25 cellular contexts compared by ENCODE assay signal in the genomic region with DNA sequence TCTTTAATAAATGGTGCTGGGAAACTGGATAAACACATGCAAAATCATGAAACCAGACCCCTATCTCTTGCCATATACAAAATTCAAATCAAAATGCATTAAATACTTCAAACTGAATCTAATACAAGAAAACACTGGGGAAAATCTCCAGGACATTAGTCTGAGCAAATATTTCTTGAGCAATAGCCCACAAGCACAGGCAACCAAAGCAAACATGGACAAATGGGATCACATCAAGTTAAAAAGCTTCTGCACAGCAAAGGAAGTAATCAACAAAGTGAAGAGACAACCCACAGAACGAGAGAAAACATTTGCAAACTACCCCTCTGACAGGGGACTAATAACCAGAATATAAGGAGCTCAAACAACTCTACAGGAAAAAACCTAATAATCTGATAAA. TPM values are rescaled to one million over a fixed set of nuclear protein-coding genes. Genes with fewer than 3 reads are reported as not detected.
DNase-seq lines count a peak whose midpoint lies in the region; ATAC-seq and TF ChIP-seq lines count a peak whose summit lies in the region.
"Had no signal": no experiment of that assay in that cellular context is flagged by ENCODE, and none has a peak within 500 bp of the region (broad histone marks: within the 10 kb centered on the region; RNA-seq: fewer than 3 reads in every experiment).

No MANE protein-coding gene starts in this region.

- peak overlapping the region in 1 of 3 donors; percentile 3 for H3K27ac Mint-ChIP-seq in CD4-positive, CD25-positive, alpha-beta regulatory T cell
- H3K27ac Mint-ChIP-seq in chondrocyte (ENCODE audit: unreplicated experiment) (peak overlapping the region; percentile 10), H9 (no peak overlapping the region)
- H3K27ac Mint-ChIP-seq: stimulated activated naive B cell treated with anti-CD40 and anti-IgM and Interleukin-4, amounts not matched to agents 10 μg/mL and 1 μg/mL and 100 μg/mL, for 72 hours had no signal

- no peak overlapping the region for H4K5ac ChIP-seq in H9 (ENCODE audit: insufficient read length, low read depth, low read length)

- no peak overlapping the region for H2BK12ac ChIP-seq in H9 (ENCODE audit: insufficient read length, low read depth, low read length)

- peaks cover 0 to 5% (median 0%) of the 10 kb centered on the region in 7 donors for H3K9me3 Mint-ChIP-seq in CD4-positive, CD25-positive, alpha-beta regulatory T cell
- H3K9me3 Mint-ChIP-seq in chondrocyte (ENCODE audit: low read depth), result peaks cover 27% of the 10 kb centered on the region
- peaks cover 0 to 3% of the 10 kb centered on the region in 2 experiments; a peak in 2 of 5 replicates for H3K9me3 Mint-ChIP-seq in H9
- H3K9me3 Mint-ChIP-seq: central memory CD8-positive, alpha-beta T cell had no signal

- H3K4me3 Mint-ChIP-seq in CD4-positive, CD25-positive, alpha-beta regulatory T cell, result peak overlapping the region in 2 of 4 donors; percentile 17 to 47
- H3K4me3 Mint-ChIP-seq in chondrocyte (ENCODE audit: unreplicated experiment) (peak overlapping the region; percentile 8), H9 (no peak overlapping the region)
- H3K4me3 Mint-ChIP-seq: central memory CD8-positive, alpha-beta T cell; neural crest cell; stimulated activated naive B cell treated with anti-CD40 and anti-IgM and Interleukin-4, amounts not matched to agents 10 μg/mL and 1 μg/mL and 100 μg/mL, for 72 hours had no signal

- peaks cover 31 to 47% (median 38%) of the 10 kb centered on the region in 4 donors for H3K4me1 Mint-ChIP-seq in CD4-positive, CD25-positive, alpha-beta regulatory T cell
- H3K4me1 Mint-ChIP-seq in chondrocyte (ENCODE audit: low read depth) (peaks cover 56% of the 10 kb centered on the region), H9 (peaks cover 2 to 7% of the 10 kb centered on the region in 2 experiments; a peak in 3 of 4 replicates)

- no peak overlapping the region for H3K23ac ChIP-seq in H9 (ENCODE audit: insufficient read length, low read depth, low read length)

- in situ Hi-C loops in GM23248 (cut with MboI), result no loop called here

- H3K18ac ChIP-seq in H9 (ENCODE audit: insufficient read length, low read depth, low read length), result no peak overlapping the region

- no peaks in the 10 kb centered on the region for H3K79me1 ChIP-seq in H9 (ENCODE audit: insufficient read depth, low read depth, low read length, poor library complexity, severe bottlenecking)

- peaks cover 100% of the 10 kb centered on the region for H3K79me2 ChIP-seq in GM23248 (ENCODE audit: insufficient read depth)
- H3K79me2 ChIP-seq in osteoblast (ENCODE audit: insufficient read depth, low read length), result peaks cover 99% of the 10 kb centered on the region
- H3K79me2 ChIP-seq in H9 (ENCODE audit: insufficient read depth, low read length), result peaks cover 3% of the 10 kb centered on the region; the same call in 1 of the 2 replicates

- no peaks in the 10 kb centered on the region for H3K27me3 Mint-ChIP-seq in CD4-positive, CD25-positive, alpha-beta regulatory T cell
- H3K27me3 Mint-ChIP-seq in chondrocyte (ENCODE audit: low read depth) (no peaks in the 10 kb centered on the region), H9 (ENCODE audit: low read depth) (no peaks in the 10 kb centered on the region)
- H3K27me3 Mint-ChIP-seq: central memory CD8-positive, alpha-beta T cell; IgD-negative memory B cell; stimulated activated naive B cell treated with anti-CD40 and anti-IgM and Interleukin-4, amounts not matched to agents 10 μg/mL and 1 μg/mL and 100 μg/mL, for 72 hours had no signal

- WGBS in GM23248 (ENCODE audit: low coverage in 1 of 2, low lambda C conversion rate in 2 of 2, missing lambda C conversion rate in 2 of 2), 2 experiments, result 93 to 96% methylated on average over 1 of the region's 1 CpG
- WGBS in H9 (ENCODE audit: extremely low coverage, insufficient read length, low lambda C conversion rate), result no CpG with 5 or more reads among the region's 1 CpG

- H3K4me3 ChIP-seq in CD4-positive, CD25-positive, alpha-beta regulatory T cell (ENCODE audit: low read depth, low read length), result peak overlapping the region; percentile 9
- no peak overlapping the region for H3K4me3 ChIP-seq in GM23248
- H3K4me3 ChIP-seq in osteoblast (ENCODE audit: insufficient read depth, low read length), result no peak overlapping the region
- H3K4me3 ChIP-seq: ascending aorta, heart right ventricle, left lung, prostate gland, SK-N-MC, thyroid gland had no signal

- no peak overlapping the region for H3K27ac ChIP-seq in CD4-positive, CD25-positive, alpha-beta regulatory T cell (ENCODE audit: insufficient read depth, low read length, poor library complexity, severe bottlenecking)
- H3K27ac ChIP-seq in GM23248 (no peak overlapping the region), osteoblast (ENCODE audit: low read depth, low read length) (no peak overlapping the region), H9 (ENCODE audit: insufficient read length, low read depth, low read length) (no peak overlapping the region)
- H3K27ac ChIP-seq: ascending aorta, heart right ventricle, left lung, prostate gland, SK-N-MC, thyroid gland had no signal

- H3F3A ChIP-seq in GM23248 (ENCODE audit: insufficient read depth), result peaks cover 29% of the 10 kb centered on the region

- no peak overlapping the region for H2AFZ ChIP-seq in GM23248
- H2AFZ ChIP-seq in osteoblast (ENCODE audit: low read length), result no peak overlapping the region
- H2AFZ ChIP-seq in H9 (ENCODE audit: low read length), result no peak overlapping the region

- no peak overlapping the region for H4K91ac ChIP-seq in H9 (ENCODE audit: insufficient read length, low read depth, low read length)

- H3K4me2 ChIP-seq in GM23248 (ENCODE audit: unreplicated experiment) (peak overlapping the region; percentile 8), osteoblast (ENCODE audit: insufficient read depth, low read length) (peak overlapping the region; percentile 17), H9 (ENCODE audit: insufficient read depth, insufficient read length, low read length) (no peak overlapping the region)

- no peak overlapping the region for H3K14ac ChIP-seq in H9 (ENCODE audit: insufficient read depth, low read length)

- H2BK5ac ChIP-seq in H9 (ENCODE audit: insufficient read length, low read length), result no peak overlapping the region

- H3K36me3 ChIP-seq in CD4-positive, CD25-positive, alpha-beta regulatory T cell (ENCODE audit: control insufficient read depth, insufficient read depth, low read length), result peaks cover 2% of the 10 kb centered on the region
- H3K36me3 ChIP-seq in GM23248 (ENCODE audit: low read depth), result peaks cover 40% of the 10 kb centered on the region
- peaks cover 24% of the 10 kb centered on the region for H3K36me3 ChIP-seq in osteoblast (ENCODE audit: insufficient read depth, low read length)
- H3K36me3 ChIP-seq: ascending aorta, left lung, prostate gland, thyroid gland had no signal

- H3K9ac ChIP-seq in GM23248 (no peak overlapping the region), H9 (ENCODE audit: extremely low read depth, insufficient read length, low read length) (no peak overlapping the region)

- H2AK5ac ChIP-seq in H9 (ENCODE audit: insufficient read length, low read length), result no peak overlapping the region

- H3K9me3 ChIP-seq in CD4-positive, CD25-positive, alpha-beta regulatory T cell (ENCODE audit: control insufficient read depth in 2 of 2, low read length in 2 of 2), result no peaks in the 10 kb centered on the region
- H3K9me3 ChIP-seq in GM23248 (ENCODE audit: low read depth) (no peaks in the 10 kb centered on the region), osteoblast (ENCODE audit: low read depth, low read length) (no peaks in the 10 kb centered on the region), H9 (ENCODE audit: control insufficient read depth, low read depth, low read length) (no peaks in the 10 kb centered on the region)
- H3K9me3 ChIP-seq: ascending aorta, left lung, prostate gland, thyroid gland had no signal

- H4K20me1 ChIP-seq in GM23248 (ENCODE audit: insufficient read depth) (no peaks in the 10 kb centered on the region), osteoblast (ENCODE audit: insufficient read depth, low read length) (no peaks in the 10 kb centered on the region), H9 (ENCODE audit: control insufficient read depth, insufficient read depth, insufficient read length) (no peaks in the 10 kb centered on the region)

- H2BK120ac ChIP-seq in H9 (ENCODE audit: low read depth, low read length, poor library complexity, severe bottlenecking), result no peak overlapping the region

- no peak overlapping the region for H3K4ac ChIP-seq in H9 (ENCODE audit: low read depth, low read length)

- DNase-seq in CD4-positive, CD25-positive, alpha-beta regulatory T cell, result no peak
- no peak for DNase-seq in GM23248
- DNase-seq in chondrocyte (ENCODE audit: low spot score), result no peak
- DNase-seq in osteoblast (ENCODE audit: insufficient read length, low spot score, missing footprints), result no peak
- DNase-seq in H9, result no peak
- DNase-seq in T-helper 9 cell, result no peak
- DNase-seq in NCI-H1930 (lab: John Stamatoyannopoulos, UW), result no peak
- DNase-seq: activated CD4-positive, alpha-beta T cell treated with anti-CD3 and anti-CD28 coated beads, Interleukin-2, amount 50 U/mL, for 4 hours; activated naive CD4-positive, alpha-beta T cell treated with anti-CD3 and anti-CD28 coated beads, Interleukin-2, amount 50 U/mL, for 16 hours; dorsolateral prefrontal cortex; heart right ventricle; left lung; midbrain; NCI-H146; NCI-H510A treated with DMSO at 0.1 percent for 48 hours; small intestine; stimulated activated CD4-positive, alpha-beta T cell treated with anti-CD3 and anti-CD28 coated beads, Interleukin-2, amount 100 ng/mL, for 24 hours; stimulated activated naive B cell treated with anti-CD40 and anti-IgM and Interleukin-4, amounts not matched to agents 10 μg/mL and 1 μg/mL and 100 μg/mL, for 72 hours; thyroid gland had no signal

- no peaks in the 10 kb centered on the region for H3K9me2 ChIP-seq in GM23248 (ENCODE audit: insufficient read depth)

- no peak overlapping the region for H3K56ac ChIP-seq in H9 (ENCODE audit: insufficient read length, low read depth, low read length)

- H2BK20ac ChIP-seq in H9 (ENCODE audit: low read depth, low read length, poor library complexity, severe bottlenecking), result no peak overlapping the region

- no peak for ATAC-seq in CD4-positive, CD25-positive, alpha-beta regulatory T cell (ENCODE audit: low read depth in 2 of 2)
- ATAC-seq: heart right ventricle; left lung; stimulated activated naive B cell treated with anti-CD40 and anti-IgM and Interleukin-4, amounts not matched to agents 10 μg/mL and 1 μg/mL and 100 μg/mL, for 72 hours had no signal

- no peak for TF ChIP-seq CTCF in chondrocyte (IDR thresholded peaks at IDR 0.05)
- no peak for TF ChIP-seq CTCF in osteoblast (IDR thresholded peaks at IDR 0.05; ENCODE audit: extremely low read depth, low read depth, low read length)
- no peak for TF ChIP-seq CTCF in H9 (conservative IDR thresholded peaks at IDR 0.05)

- no peak overlapping the region for H2BK15ac ChIP-seq in H9 (ENCODE audit: low read depth, low read length)

- no peak overlapping the region for H3T11ph ChIP-seq in H9 (ENCODE audit: low read length)

- peaks cover 17% of the 10 kb centered on the region for H3K36me3 Mint-ChIP-seq in CD4-positive, CD25-positive, alpha-beta regulatory T cell
- H3K36me3 Mint-ChIP-seq in chondrocyte (ENCODE audit: low read depth) (peaks cover 39% of the 10 kb centered on the region), H9 (ENCODE audit: insufficient read depth in 1 of 3, low read depth in 3 of 3) (peaks cover 17 to 24% (median 23%) of the 10 kb centered on the region in 3 experiments)

- peaks cover 29% of the 10 kb centered on the region for H3K4me1 ChIP-seq in CD4-positive, CD25-positive, alpha-beta regulatory T cell (ENCODE audit: control insufficient read depth, insufficient read depth, low read length, poor library complexity, severe bottlenecking)
- H3K4me1 ChIP-seq in GM23248 (ENCODE audit: insufficient read depth) (peaks cover 15% of the 10 kb centered on the region), osteoblast (ENCODE audit: insufficient read depth, low read length) (peaks cover 14% of the 10 kb centered on the region), H9 (ENCODE audit: insufficient read depth, low read length) (no peaks in the 10 kb centered on the region)
- H3K4me1 ChIP-seq: prostate gland had no signal

- no peaks in the 10 kb centered on the region for H3K27me3 ChIP-seq in CD4-positive, CD25-positive, alpha-beta regulatory T cell (ENCODE audit: control insufficient read depth, insufficient read depth, low read length)
- no peaks in the 10 kb centered on the region for H3K27me3 ChIP-seq in GM23248 (replicated peaks; ENCODE audit: insufficient read depth)
- H3K27me3 ChIP-seq in osteoblast (ENCODE audit: insufficient read depth, low read length), result no peaks in the 10 kb centered on the region
- no peaks in the 10 kb centered on the region for H3K27me3 ChIP-seq in H9 (ENCODE audit: insufficient read depth, low read length)
- H3K27me3 ChIP-seq: ascending aorta, dorsolateral prefrontal cortex, heart right ventricle, left lung, thyroid gland had no signal

- H4K8ac ChIP-seq in H9 (replicated peaks; ENCODE audit: insufficient read length, low read depth, low read length), result no peak overlapping the region

- H3K23me2 ChIP-seq in H9 (ENCODE audit: insufficient read length, low read depth, low read length, poor library complexity, severe bottlenecking), result no peaks in the 10 kb centered on the region

RNA-seq across cellular contexts. Expression of gene ANKRD28, which starts 6.3 kb away (rescaled TPM):
- 77.1 TPM for total RNA-seq in CD4-positive, CD25-positive, alpha-beta regulatory T cell
- 10 to 100 TPM in 1 of 4 donors, 1 to 10 TPM in 3; 6.9 to 10.7 (median 8.5) TPM for polyA plus RNA-seq in CD4-positive, CD25-positive, alpha-beta regulatory T cell
- 55.6 and 68.9 TPM in 2 replicates for total RNA-seq in GM23248 (2014; rRNA removed; shearing (Covaris generic))
- 22.6 and 23.1 TPM in 2 replicates for polyA plus RNA-seq in GM23248 (2016; fragmentation: Nextera tagmentation; extraction: Ambion mirVana)
- total RNA-seq in chondrocyte (92.5 to 124 TPM (median 104 TPM) in 3 replicates), osteoblast (215 and 223 TPM in 2 replicates), H9 (2021) (53.8 and 59.0 TPM in 2 replicates)
